21 cellular contexts compared by ENCODE assay signal in the genomic region with DNA sequence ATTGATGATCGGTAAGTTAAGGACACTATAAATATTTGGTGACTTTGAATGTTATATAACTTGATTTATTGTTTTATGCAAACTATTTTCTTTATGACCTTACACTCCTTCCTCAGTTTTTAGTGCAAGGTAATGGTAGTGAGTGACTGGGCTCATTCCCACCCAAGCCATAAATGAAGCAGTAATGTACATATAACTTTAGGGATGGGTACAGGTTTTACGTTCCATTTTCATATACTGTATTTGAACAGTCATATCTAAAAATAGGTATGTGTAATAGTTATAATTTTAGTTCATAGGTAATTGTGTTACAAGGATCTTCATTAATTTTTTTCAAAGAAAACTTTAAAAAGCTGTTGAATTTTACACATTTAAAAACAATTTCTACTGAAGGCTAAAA.
"Had no signal": no experiment of that assay in that cellular context is flagged by ENCODE, and none has a peak within 500 bp of the region (broad histone marks: within the 10 kb centered on the region; RNA-seq: fewer than 3 reads in every experiment).

No MANE protein-coding gene starts in this region.

- H3K9me3 ChIP-seq: left ventricle myocardium inferior, ovary, prostate gland, spleen, suprapubic skin, thoracic aorta, tibial artery, upper lobe of right lung had no signal

- H3K4me3 ChIP-seq: left ventricle myocardium inferior, lung, ovary, prostate gland, skin epidermis, spleen, suprapubic skin, thoracic aorta, tibial artery, upper lobe of right lung had no signal

- H3K4me1 ChIP-seq: left ventricle myocardium inferior, prostate gland, spleen, suprapubic skin, tibial artery, upper lobe of right lung had no signal

- H3K36me3 ChIP-seq: ovary, prostate gland, thoracic aorta had no signal

- H3K27me3 ChIP-seq: ovary, spleen, suprapubic skin, tibial artery, upper lobe of right lung had no signal

- FAIRE-seq: urothelium cell line had no signal

- H3K27ac ChIP-seq: left ventricle myocardium inferior, ovary, prostate gland, skin epidermis, spleen, suprapubic skin, thoracic aorta, tibial artery, upper lobe of right lung had no signal

- DNase-seq: hippocampal formation; kidney; left ventricle myocardium inferior; mesendoderm; naive thymus-derived CD4-positive, alpha-beta T cell; ovary; posterior cingulate gyrus; retina; right cardiac atrium; spleen; stimulated activated CD4-positive, alpha-beta T cell treated with anti-CD3 and anti-CD28 coated beads, Interleukin-4, amount 100 ng/mL, for 24 hours; stimulated activated naive CD4-positive, alpha-beta T cell; tibial artery; trophoblast cell; upper lobe of right lung had no signal
